8 cellular contexts compared by ENCODE assay signal in the genomic region with DNA sequence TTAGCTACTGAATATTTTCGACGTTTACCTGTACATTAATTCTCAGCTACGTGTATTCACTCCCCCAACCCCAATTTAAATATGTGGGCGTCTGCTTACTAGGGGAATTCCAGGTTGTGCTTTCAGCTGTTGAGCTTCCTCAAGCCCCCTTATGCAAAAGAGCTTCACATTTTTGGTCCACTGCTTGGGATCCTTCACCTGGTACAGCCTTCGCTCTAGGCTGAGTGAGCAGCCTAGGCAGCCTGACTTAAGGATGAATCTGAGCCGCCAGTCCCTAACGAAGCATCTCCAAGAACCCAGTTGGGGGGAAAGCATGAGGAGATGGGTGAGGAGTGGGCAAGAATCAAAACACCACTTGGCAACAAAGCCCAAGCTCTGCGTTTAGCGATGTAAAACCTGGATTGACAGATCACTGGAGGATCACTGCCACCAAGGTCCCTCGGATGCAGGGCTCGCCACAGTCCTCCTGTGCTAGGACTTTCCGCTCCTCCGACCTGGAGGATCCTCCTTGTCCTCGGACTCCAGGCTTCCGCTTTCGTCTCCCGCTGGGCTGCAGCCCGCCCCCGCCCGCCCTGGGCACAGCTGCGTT. TPM values are rescaled to one million over a fixed set of nuclear protein-coding genes. Genes with fewer than 3 reads are reported as not detected.
DNase-seq lines count a peak whose midpoint lies in the region; ATAC-seq and TF ChIP-seq lines count a peak whose summit lies in the region.

No MANE protein-coding gene starts in this region.

- H3K27me3 ChIP-seq in DND-41 (ENCODE audit: insufficient read depth, low read length, poor library complexity) (no peaks in the 10 kb centered on the region), psoas muscle (ENCODE audit: insufficient read depth in 3 of 3, low read length in 2 of 3) (no peaks in the 10 kb centered on the region)

- no peaks in the 10 kb centered on the region for H3K9me3 ChIP-seq in DND-41 (ENCODE audit: insufficient read depth, low read length, severe bottlenecking)
- H3K9me3 ChIP-seq in psoas muscle = no peaks in the 10 kb centered on the region

- H3K4me1 Mint-ChIP-seq in activated B cell treated with CpG ODN at 0.5 μM for 24 hours = peaks cover 66% of the 10 kb centered on the region

- peak overlapping the region; percentile 75 for H2AFZ ChIP-seq in DND-41 (ENCODE audit: low read depth, low read length)

- ATAC-seq in DND-41 (ENCODE audit: insufficient read depth, low read depth) (no peak), HG02571 (IDR thresholded peaks at IDR 0.05; ENCODE audit: unreplicated experiment) (peak; percentile 24), activated B cell treated with CpG ODN at 0.5 μM for 24 hours (ENCODE audit: low read depth) (peak; percentile 13), psoas muscle (peak in 1 of 4 donors; percentile 3), HG03196 (IDR thresholded peaks at IDR 0.05; ENCODE audit: unreplicated experiment) (no peak)

- WGBS in psoas muscle, 3 donors = 1 to 2% (median 2%) methylated on average over 20 to 21 of the region's 21 CpGs

- intact Hi-C loops in activated B cell treated with CpG ODN at 0.5 μM for 24 hours (cut with micrococcal nuclease) (loop anchor here (1.0 to 10.0 kb wide), 18 partner anchors 8 to 1427 kb away; partner anchors contain the start of genes C1orf52, CTBS, GNG5 and MCOLN2), psoas muscle (cut with DNase I) (no loop called here)

- peak overlapping the region; percentile 91 for H3K4me3 Mint-ChIP-seq in activated B cell treated with CpG ODN at 0.5 μM for 24 hours

- peak overlapping the region; percentile 94 for H3K27ac Mint-ChIP-seq in activated B cell treated with CpG ODN at 0.5 μM for 24 hours

- CTCF ChIA-PET in activated B cell treated with CpG ODN at 0.5 μM for 24 hours (lab: Charles Lee) = interaction anchor here (1.1 to 6.0 kb wide), 6 partner anchors 16 to 331 kb away, joined by 3 to 48 read pairs (median 6); partner anchors contain the start of gene C1orf52

- H3K27ac ChIP-seq in DND-41 (ENCODE audit: low read length) (peak overlapping the region; percentile 85), psoas muscle (peak overlapping the region; percentile 97)

- peaks cover 54% of the 10 kb centered on the region for H3K79me2 ChIP-seq in DND-41 (ENCODE audit: insufficient read depth, low read length)

- H4K20me1 ChIP-seq in DND-41 (ENCODE audit: insufficient read depth, low read length) = peaks cover 3% of the 10 kb centered on the region; the same call in 1 of the 2 replicates

- H3K9me3 Mint-ChIP-seq in activated B cell treated with CpG ODN at 0.5 μM for 24 hours = no peaks in the 10 kb centered on the region

- H3K36me3 ChIP-seq in DND-41 (ENCODE audit: insufficient read depth, low read length) = peaks cover 9% of the 10 kb centered on the region
- peaks cover 0 to 13% of the 10 kb centered on the region in 2 donors for H3K36me3 ChIP-seq in psoas muscle (ENCODE audit: insufficient read depth in 1 of 2, low read depth in 1 of 2)

- POLR2A ChIA-PET in activated B cell treated with CpG ODN at 0.5 μM for 24 hours (lab: Charles Lee) = interaction anchor here (0.6 to 4.2 kb wide), 22 partner anchors 8 to 1428 kb away, joined by 3 to 115 read pairs (median 8); partner anchors contain the start of genes C1orf52, CTBS, GNG5 and MCOLN2

- H3K9ac ChIP-seq in DND-41 (ENCODE audit: low read depth, low read length) = peak overlapping the region; percentile 60

- peaks cover 45% of the 10 kb centered on the region for H3K36me3 Mint-ChIP-seq in activated B cell treated with CpG ODN at 0.5 μM for 24 hours (ENCODE audit: low read depth)

- peak overlapping the region; percentile 77 for H3K4me2 ChIP-seq in DND-41 (ENCODE audit: insufficient read depth, low read length)

- H3K4me1 ChIP-seq in DND-41 (ENCODE audit: insufficient read depth, low read length) (peaks cover 37% of the 10 kb centered on the region), psoas muscle (peaks cover 14% of the 10 kb centered on the region)

- DNase-seq in DND-41 = no peak
- DNase-seq in activated B cell treated with CpG ODN at 0.5 μM for 24 hours = peak; percentile 36
- peak; percentile 15 for DNase-seq in fibroblast of pulmonary artery (ENCODE audit: low read depth)
- no peak for DNase-seq in psoas muscle
- no peak for DNase-seq in SIG-M5 treated with dmso at 0.1 percent for 504 hours (lab: John Stamatoyannopoulos, UW; ENCODE audit: unreplicated experiment)
- no peak for DNase-seq in OCI-M2 (lab: John Stamatoyannopoulos, UW; ENCODE audit: unreplicated experiment)

- TF ChIP-seq CTCF in DND-41 (IDR thresholded peaks at IDR 0.05; ENCODE audit: borderline replicate concordance, extremely low read depth, low read length, poor library complexity, severe bottlenecking) (no peak), activated B cell treated with CpG ODN at 0.5 μM for 24 hours (IDR thresholded peaks at IDR 0.05) (no peak), fibroblast of pulmonary artery (IDR thresholded peaks at IDR 0.05; ENCODE audit: low read length, missing control alignments) (no peak), psoas muscle (IDR thresholded peaks at IDR 0.05) (no peak)

- no peaks in the 10 kb centered on the region for H3K27me3 Mint-ChIP-seq in activated B cell treated with CpG ODN at 0.5 μM for 24 hours

- H3K4me3 ChIP-seq in DND-41 (ENCODE audit: low read depth in 1 of 2, low read length in 2 of 2) (peak overlapping the region; percentile 60 to 86), fibroblast of pulmonary artery (replicated peaks; ENCODE audit: low read depth, low read length) (peak overlapping the region; percentile 86), psoas muscle (peak overlapping the region; percentile 87)

RNA-seq across cellular contexts. Expression of gene BCL10, which starts 0.6 kb away (rescaled TPM):
- total RNA-seq in activated B cell treated with CpG ODN at 0.5 μM for 24 hours (52.5 and 53.3 TPM in 2 replicates), psoas muscle (10 to 100 TPM in 1 of 4 donors, 1 to 10 TPM in 3; 4.2 to 10.9 (median 8.7) TPM)
- polyA plus RNA-seq in psoas muscle = 1 to 10 TPM; 2.9 to 8.9 (median 5.2) TPM

RNA-seq across cellular contexts. Expression of gene C1orf52, which starts 16.3 kb away (rescaled TPM):
- total RNA-seq in activated B cell treated with CpG ODN at 0.5 μM for 24 hours (31.4 and 32.0 TPM in 2 replicates), psoas muscle (10 to 100 TPM; 10.2 to 20.7 (median 13.1) TPM)
- 10 to 100 TPM; 13.3 to 28.8 (median 20.7) TPM for polyA plus RNA-seq in psoas muscle

Comparison
In these comparisons a context has a peak if more than half of its experiments do, and no peak if none do; other contexts are left out.
1. ATAC-seq: peak in HG02571 (single experiment) and activated B cell treated with CpG ODN at 0.5 μM for 24 hours (single experiment); none in DND-41 (single experiment) and HG03196 (single experiment).
2. DNase-seq: peak in activated B cell treated with CpG ODN at 0.5 μM for 24 hours (single experiment) and fibroblast of pulmonary artery (single experiment); none in DND-41 (single experiment), psoas muscle (0 of 2), SIG-M5 treated with dmso at 0.1 percent for 504 hours (single experiment) and OCI-M2 (single experiment).
3. Peak in every context shown above with its lines, with median percentiles within 50 percentile points of each other: H3K4me3 ChIP-seq.